Comparison of ENCODE assay signal across 11 cellular contexts in genomic region chr2:102122115-102122514, GRCh38. TPM values are rescaled to one million over a fixed set of nuclear protein-coding genes. Genes with fewer than 3 reads are reported as not detected.
DNase-seq lines count a peak whose midpoint lies in the region; ATAC-seq, FAIRE-seq and TF ChIP-seq lines count a peak whose summit lies in the region.
"Had no signal": no experiment of that assay in that cellular context is flagged by ENCODE, and none has a peak within 500 bp of the region (broad histone marks: within the 10 kb centered on the region; RNA-seq: fewer than 3 reads in every experiment).

No MANE protein-coding gene starts in this region.

- no peaks in the 10 kb centered on the region for H3K79me2 ChIP-seq in SK-N-SH (ENCODE audit: insufficient read depth)

- no peak for TF ChIP-seq RAD21 in SK-N-SH (IDR thresholded peaks at IDR 0.05; ENCODE audit: low read length)

- peak overlapping the region; percentile 10; the same call in 1 of the 2 replicates for H3K4me2 ChIP-seq in SK-N-SH

- in situ Hi-C loops in KBM-7 (cut with MboI; ENCODE audit: low pct_unique_long_range_greater_than_20kb, low sequenced_read_pairs): no loop called here

- H4K20me1 ChIP-seq in SK-N-SH (ENCODE audit: insufficient read depth): no peaks in the 10 kb centered on the region

- CTCF ChIA-PET in SK-N-SH (lab: Yijun Ruan, JAX): interaction anchor here (1.3 kb wide), 1 partner anchor 14 kb away, joined by 3 read pairs; no protein-coding TSS in a partner anchor

- DNase-seq in AG09319 (ENCODE audit: extremely low read depth, low read depth) (peak; percentile 80), SK-N-SH (no peak), fibroblast of villous mesenchyme (ENCODE audit: low read depth) (peak; percentile 84), psoas muscle (no peak), frontal cortex (ENCODE audit: low spot score in 2 of 2) (no peak), KBM-7 (no peak), DMS79 (lab: John Stamatoyannopoulos, UW) (no peak)
- DNase-seq: activated T-cell treated with anti-CD3 and anti-CD28 coated beads, Interleukin-2, amount 50 U/mL, for 72 hours had no signal

- TF ChIP-seq CTCF in AG09319 (IDR thresholded peaks at IDR 0.05; ENCODE audit: low read depth, low read length): no peak
- TF ChIP-seq CTCF in SK-N-SH (IDR thresholded peaks at IDR 0.05): no peak
- no peak for TF ChIP-seq CTCF in fibroblast of villous mesenchyme (IDR thresholded peaks at IDR 0.05; ENCODE audit: insufficient read depth, low read depth, low read length)
- TF ChIP-seq CTCF in psoas muscle (IDR thresholded peaks at IDR 0.05): no peak

- peak; percentile 64 to 88 (median 76) for ATAC-seq in psoas muscle
- ATAC-seq in GM18909 (IDR thresholded peaks at IDR 0.05; ENCODE audit: poor library complexity, unreplicated experiment): no peak
- ATAC-seq: activated T-cell treated with anti-CD3 and anti-CD28 coated beads, Interleukin-2, amount 50 U/mL, for 72 hours had no signal

- no peak overlapping the region for H3K4me3 ChIP-seq in SK-N-SH (ENCODE audit: low read depth in 2 of 2, low read length in 1 of 2)
- H3K4me3 ChIP-seq in fibroblast of villous mesenchyme (ENCODE audit: low read depth, low read length): no peak overlapping the region
- no peak overlapping the region for H3K4me3 ChIP-seq in psoas muscle

- intact Hi-C loops in psoas muscle (cut with DNase I): no loop called here

- H3K27ac ChIP-seq in SK-N-SH (ENCODE audit: low read depth in 2 of 2, low read length in 1 of 2) (peak overlapping the region; percentile 47 to 97; a peak in 3 of 4 replicates), psoas muscle (peak overlapping the region; percentile 61)

- FAIRE-seq in frontal cortex (lab: Jason Lieb, UNC): no peak
- FAIRE-seq: GM12891, TTC549 had no signal

- POLR2A ChIA-PET in SK-N-SH (lab: Yijun Ruan, JAX): no interaction called here

- H3K36me3 ChIP-seq in SK-N-SH (replicated peaks in 1 of 2; ENCODE audit: control insufficient read depth in 1 of 2, insufficient read depth in 2 of 2, low read length in 1 of 2): no peaks in the 10 kb centered on the region
- H3K36me3 ChIP-seq in psoas muscle (ENCODE audit: insufficient read depth in 1 of 2, low read depth in 1 of 2): no peaks in the 10 kb centered on the region

- H3K4me1 ChIP-seq in SK-N-SH (ENCODE audit: control insufficient read depth in 1 of 2, insufficient read depth in 2 of 2, low read depth in 1 of 2, low read length in 1 of 2) (no peaks in the 10 kb centered on the region; a peak in 1 of 4 replicates), psoas muscle (peaks cover 28% of the 10 kb centered on the region)

- H3F3A ChIP-seq in SK-N-SH (replicated peaks; ENCODE audit: insufficient read depth): peaks cover 8% of the 10 kb centered on the region

- no peaks in the 10 kb centered on the region for H3K9me3 ChIP-seq in SK-N-SH
- H3K9me3 ChIP-seq in psoas muscle: no peaks in the 10 kb centered on the region

- H2AFZ ChIP-seq in SK-N-SH (ENCODE audit: low read depth): peak overlapping the region; percentile 65

- TF ChIP-seq EP300 in SK-N-SH (IDR thresholded peaks at IDR 0.05; ENCODE audit: borderline replicate concordance in 1 of 2, low read depth in 1 of 2, low read length in 1 of 2): 0 out of 4 replicates have a peak, but pooled peaks of 1 of the 2 experiments have one; percentile 7

- peak overlapping the region; percentile 66 for H3K9ac ChIP-seq in SK-N-SH

- H3K27me3 ChIP-seq in SK-N-SH (ENCODE audit: insufficient read depth) (no peaks in the 10 kb centered on the region), psoas muscle (ENCODE audit: insufficient read depth in 3 of 3, low read length in 2 of 3) (no peaks in the 10 kb centered on the region)

- H3K9me2 ChIP-seq in SK-N-SH: no peaks in the 10 kb centered on the region

- 42% methylated on average over 3 of the region's 3 CpGs for WGBS in SK-N-SH (ENCODE audit: low lambda C conversion rate)
- WGBS in psoas muscle, 3 donors: 59 to 60% (median 59%) methylated on average over 3 of the region's 3 CpGs

TF ChIP-seq in SK-N-SH, 30 proteins besides CTCF, POLR2A, EP300 and RAD21:
- no peak for TF ChIP-seq RFX5 (IDR thresholded peaks at IDR 0.05; ENCODE audit: low read length)
- TF ChIP-seq JUND (IDR thresholded peaks at IDR 0.05): peak; percentile 26; the same call in 1 of the 2 replicates
- peak; percentile 60; the same call in 1 of the 2 replicates for TF ChIP-seq FOSL2 (IDR thresholded peaks at IDR 0.05; ENCODE audit: borderline replicate concordance, low read depth)
- TF ChIP-seq SIN3A (IDR thresholded peaks at IDR 0.05; ENCODE audit: borderline replicate concordance, low read depth, low read length): no peak
- 0 out of 2 replicates have a peak, but pooled peaks have one; percentile 5 for TF ChIP-seq NFIC (IDR thresholded peaks at IDR 0.05; ENCODE audit: borderline replicate concordance)
- TF ChIP-seq TEAD4 (IDR thresholded peaks at IDR 0.05; ENCODE audit: borderline replicate concordance, insufficient read depth): peak; percentile 59; the same call in 1 of the 2 replicates
- TF ChIP-seq MAX (IDR thresholded peaks at IDR 0.05; ENCODE audit: low read depth): 0 out of 2 replicates have a peak, but pooled peaks have one; percentile 27
- peak; percentile 50 for TF ChIP-seq TCF12 (IDR thresholded peaks at IDR 0.05)
- no peak for TF ChIP-seq MXI1 (IDR thresholded peaks at IDR 0.05; ENCODE audit: low read depth, low read length)
- no peak for TF ChIP-seq FOXM1 (IDR thresholded peaks at IDR 0.05; ENCODE audit: low read depth)
- peak; percentile 77 for TF ChIP-seq PBX3 (IDR thresholded peaks at IDR 0.05)

RNA-seq across cellular contexts. Expression of gene IL1R1, which starts 20.4 kb away (rescaled TPM):
- polyA plus RNA-seq in SK-N-SH (2012; rRNA removed) (13.3 and 20.5 TPM in 2 replicates), psoas muscle (10 to 100 TPM; 10.4 to 14.3 (median 11.3) TPM)
- polyA plus RNA-seq in SK-N-SH (2012; cell fraction: cytosol; rRNA removed): 19.9 and 20.1 TPM in 2 replicates
- 9.1 and 20.8 TPM in 2 replicates for polyA plus RNA-seq in SK-N-SH (2012; cell fraction: nucleus; rRNA removed)
- total RNA-seq in fibroblast of villous mesenchyme (35.8 and 62.6 TPM in 2 replicates), psoas muscle (10 to 100 TPM; 15.9 to 39.8 (median 26.8) TPM), frontal cortex (0.41 TPM)

Comparison
In these comparisons a context has a peak if more than half of its experiments do, and no peak if none do; other contexts are left out.
1. DNase-seq: peak in AG09319 (single experiment) and fibroblast of villous mesenchyme (single experiment); none in SK-N-SH (single experiment), psoas muscle (0 of 2), frontal cortex (0 of 2), KBM-7 (single experiment) and DMS79 (single experiment).
2. RNA of gene IL1R1, which starts 20.4 kb away (total RNA-seq): 35.8 to 62.6 TPM in fibroblast of villous mesenchyme and 15.9 to 39.8 TPM in psoas muscle; 0.41 TPM in frontal cortex (single experiment); every median in the first group is over 10 times any median in the second.